ENCODE assay signal across 29 cellular contexts in genomic region chr2:121003391-121003790, GRCh38.
"Had no signal": no experiment of that assay in that cellular context is flagged by ENCODE, and none has a peak within 500 bp of the region (broad histone marks: within the 10 kb centered on the region; RNA-seq: fewer than 3 reads in every experiment).

No MANE protein-coding gene starts in this region.

- H3K36me3 ChIP-seq: neutrophil, pancreas, prostate gland, right lobe of liver, sigmoid colon, spleen, stomach, thoracic aorta, thyroid gland, tibial nerve, upper lobe of left lung, vagina had no signal

- ATAC-seq: naive thymus-derived CD8-positive, alpha-beta T cell; natural killer cell treated with Interleukin-12 subunit alpha and Interleukin-12 subunit beta and Interleukin-15 and Interleukin-18, amount 100 ng/mL, for 72 hours; pancreas; right cardiac atrium; right lobe of liver; stimulated activated naive B cell treated with anti-CD40 and anti-IgM and Interleukin-4, amounts not matched to agents 10 μg/mL and 1 μg/mL and 100 μg/mL, for 72 hours had no signal

- H3K9me3 Mint-ChIP-seq: natural killer cell treated with Interleukin-12 subunit alpha and Interleukin-12 subunit beta and Interleukin-15 and Interleukin-18, amount 100 ng/mL, for 72 hours; neural crest cell; stimulated activated naive CD8-positive, alpha-beta T cell treated with anti-CD3 and anti-CD28 coated beads, Interleukin-15, Interleukin-2, amounts not matched to agents 100 ng/mL and 50 ng/mL, for 24 hours had no signal

- FAIRE-seq: pancreas had no signal

- H3K27ac ChIP-seq: neutrophil, pancreas, prostate gland, right lobe of liver, sigmoid colon, spleen, stomach, thoracic aorta, thyroid gland, tibial nerve, upper lobe of left lung, vagina had no signal

- H3K4me1 ChIP-seq: pancreas, prostate gland, right lobe of liver, sigmoid colon, spleen, thyroid gland, tibial nerve, upper lobe of left lung had no signal

- H3K4me2 ChIP-seq: smooth muscle cell had no signal

- H3K27ac Mint-ChIP-seq: naive thymus-derived CD8-positive, alpha-beta T cell; natural killer cell treated with Interleukin-12 subunit alpha and Interleukin-12 subunit beta and Interleukin-15 and Interleukin-18, amount 100 ng/mL, for 72 hours; nephron progenitor cell; stimulated activated naive B cell treated with anti-CD40 and anti-IgM and Interleukin-4, amounts not matched to agents 10 μg/mL and 1 μg/mL and 100 μg/mL, for 72 hours; stimulated activated naive CD8-positive, alpha-beta T cell treated with anti-CD3 and anti-CD28 coated beads, Interleukin-15, Interleukin-2, amounts not matched to agents 100 ng/mL and 50 ng/mL, for 24 hours had no signal

- H3K4me3 ChIP-seq: pancreas, prostate gland, right lobe of liver, sigmoid colon, smooth muscle cell, spleen, stomach, thoracic aorta, thyroid gland, tibial nerve, upper lobe of left lung, vagina had no signal

- DNase-seq: nephron progenitor cell; nucleus accumbens; pancreas; retina; right cardiac atrium; right lobe of liver; sigmoid colon; spleen; stimulated activated CD4-positive, alpha-beta T cell treated with anti-CD3 and anti-CD28 coated beads, Interleukin-12 subunit alpha, Interleukin-12 subunit beta, amount 100 ng/mL, for 4 hours; stimulated activated CD4-positive, alpha-beta T cell treated with anti-CD3 and anti-CD28 coated beads, Interleukin-1b, Interleukin-23, amount 100 ng/mL, for 48 hours; stimulated activated CD4-positive, alpha-beta T cell treated with anti-CD3 and anti-CD28 coated beads, Interleukin-4, amount 100 ng/mL, for 1 hour; stimulated activated CD4-positive, alpha-beta T cell treated with anti-CD3 and anti-CD28 coated beads, Interleukin-4, amount 100 ng/mL, for 4 hours; stimulated activated CD8-positive, alpha-beta memory T cell treated with anti-CD3 and anti-CD28 coated beads, Interleukin-4, amount 100 ng/mL, for 48 hours; stimulated activated naive B cell treated with anti-CD40 and anti-IgM and Interleukin-4, amounts not matched to agents 10 μg/mL and 1 μg/mL and 100 μg/mL, for 72 hours; stimulated activated naive CD4-positive, alpha-beta T cell treated with Interleukin-2 at 50 U/mL for 16 hours; stomach; thyroid gland; trophoblast cell; upper lobe of left lung had no signal

- H3K9me3 ChIP-seq: neutrophil, pancreas, prostate gland, right lobe of liver, sigmoid colon, stomach, thoracic aorta, thyroid gland, tibial nerve, upper lobe of left lung, vagina had no signal

- H3K27me3 ChIP-seq: neutrophil, pancreas, right lobe of liver, sigmoid colon, stomach, thyroid gland, tibial nerve, upper lobe of left lung, vagina had no signal

- H3K36me3 Mint-ChIP-seq: natural killer cell treated with Interleukin-12 subunit alpha and Interleukin-12 subunit beta and Interleukin-15 and Interleukin-18, amount 100 ng/mL, for 72 hours; stimulated activated naive B cell treated with anti-CD40 and anti-IgM and Interleukin-4, amounts not matched to agents 10 μg/mL and 1 μg/mL and 100 μg/mL, for 72 hours had no signal
